Comparison of ENCODE assay signal across 35 cellular contexts in the genomic region with DNA sequence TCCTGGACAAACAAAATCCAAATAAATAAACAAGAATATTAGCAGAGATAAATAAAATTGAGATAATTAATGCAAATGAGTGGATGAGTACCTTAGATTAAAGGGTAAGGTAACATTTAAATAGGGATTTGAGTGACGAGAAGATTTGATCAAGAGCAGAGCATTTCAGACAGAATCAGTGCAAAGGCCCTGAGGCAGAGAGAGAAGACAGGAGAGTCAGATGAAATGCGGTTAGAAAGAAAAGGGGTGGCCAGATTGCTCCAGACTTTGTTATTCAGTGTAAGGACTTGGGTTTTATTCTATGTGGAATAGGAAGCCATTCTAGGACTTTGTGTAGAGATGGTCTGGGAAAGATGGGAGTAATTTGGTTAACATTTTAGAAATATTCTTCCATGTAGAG. TPM values are rescaled to one million over a fixed set of nuclear protein-coding genes. Genes with fewer than 3 reads are reported as not detected.
"Had no signal": no experiment of that assay in that cellular context is flagged by ENCODE, and none has a peak within 500 bp of the region (broad histone marks: within the 10 kb centered on the region; RNA-seq: fewer than 3 reads in every experiment).

No MANE protein-coding gene starts in this region.

- H3K9me3 ChIP-seq: MG63 had no signal

- DNase-seq: Karpas-422, Kasumi-1, MG63, MM.1S, MV-4-11, NCI-H1048, NCI-H1092, NCI-H1092 treated with DMSO at 0.1 percent for 48 hours, NCI-H1105, NCI-H1105 treated with DMSO at 0.1 percent for 48 hours, NCI-H1417, NCI-H1417 treated with DMSO at 0.1 percent for 48 hours, NCI-H1436, NCI-H1436 treated with DMSO at 0.1 percent for 48 hours, NCI-H146, NCI-H1694, NCI-H1694 treated with DMSO at 0.1 percent for 48 hours, NCI-H187, NCI-H187 treated with DMSO at 0.1 percent for 48 hours, NCI-H1930, NCI-H2029, NCI-H2029 treated with DMSO at 0.1 percent for 48 hours, NCI-H2081, NCI-H2081 treated with DMSO at 0.1 percent for 48 hours, NCI-H2107, NCI-H2171, NCI-H2171 treated with DMSO at 0.1 percent for 48 hours, NCI-H2227 treated with DMSO at 0.1 percent for 48 hours, NCI-H226, NCI-H345, NCI-H446, NCI-H446 treated with DMSO at 0.1 percent for 48 hours, NCI-H510A, NCI-H510A treated with DMSO at 0.1 percent for 48 hours had no signal

- H3K4me3 ChIP-seq: MG63 had no signal

- H3K36me3 ChIP-seq: MG63 had no signal

RNA-seq across cellular contexts. Expression of gene RNF182, which starts 10.0 kb away (rescaled TPM):
- total RNA-seq: MCF 10A had no signal
